11 cellular contexts compared by ENCODE assay signal in the genomic region with DNA sequence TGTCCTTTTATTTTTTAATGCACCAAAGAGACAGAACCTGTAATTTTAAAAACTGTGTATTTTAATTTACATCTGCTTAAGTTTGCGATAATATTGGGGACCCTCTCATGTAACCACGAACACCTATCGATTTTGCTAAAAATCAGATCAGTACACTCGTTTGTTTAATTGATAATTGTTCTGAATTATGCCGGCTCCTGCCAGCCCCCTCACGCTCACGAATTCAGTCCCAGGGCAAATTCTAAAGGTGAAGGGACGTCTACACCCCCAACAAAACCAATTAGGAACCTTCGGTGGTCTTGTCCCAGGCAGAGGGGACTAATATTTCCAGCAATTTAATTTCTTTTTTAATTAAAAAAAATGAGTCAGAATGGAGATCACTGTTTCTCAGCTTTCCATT. TPM values are rescaled to one million over a fixed set of nuclear protein-coding genes. Genes with fewer than 3 reads are reported as not detected.
A peak's percentile ranks its signal among the peaks of the same experiment; 100 is the strongest.
DNase-seq lines count a peak whose midpoint lies in the region; TF ChIP-seq lines count a peak whose summit lies in the region.
"Had no signal": no experiment of that assay in that cellular context is flagged by ENCODE, and none has a peak within 500 bp of the region (broad histone marks: within the 10 kb centered on the region; RNA-seq: fewer than 3 reads in every experiment).

No MANE protein-coding gene starts in this region.

- H3K4me1 Mint-ChIP-seq in CD8-positive, alpha-beta memory T cell = peaks cover 24 to 46% (median 33%) of the 10 kb centered on the region in 3 donors
- peaks cover 49% of the 10 kb centered on the region for H3K4me1 Mint-ChIP-seq in neural crest cell

- peak overlapping the region in 1 of 8 donors; percentile 14 for H3K27ac Mint-ChIP-seq in CD8-positive, alpha-beta memory T cell
- H3K27ac Mint-ChIP-seq in neural crest cell (ENCODE audit: unreplicated experiment) = peak overlapping the region; percentile 62

- no peaks in the 10 kb centered on the region for H3K9me3 ChIP-seq in CD8-positive, alpha-beta memory T cell (ENCODE audit: low read length)
- H3K9me3 ChIP-seq in SJSA1 (replicated peaks) (peaks cover 13% of the 10 kb centered on the region), esophagus muscularis mucosa (no peaks in the 10 kb centered on the region)
- H3K9me3 ChIP-seq: pancreas had no signal

- peaks cover 34 to 49% of the 10 kb centered on the region in 2 donors for H3K27me3 Mint-ChIP-seq in CD8-positive, alpha-beta memory T cell
- H3K27me3 Mint-ChIP-seq in neural crest cell (ENCODE audit: low read depth) = peaks cover 19% of the 10 kb centered on the region

- no peak overlapping the region for H3K4me3 ChIP-seq in CD8-positive, alpha-beta memory T cell (ENCODE audit: low read length)
- H3K4me3 ChIP-seq in SJSA1 = peak overlapping the region; percentile 95
- H3K4me3 ChIP-seq in esophagus muscularis mucosa = peak overlapping the region; percentile 78 to 90 (median 84)

- POLR2A ChIA-PET in CD8-positive, alpha-beta memory T cell (lab: Charles Lee) = no interaction called here

- peak overlapping the region; percentile 63 to 98 (median 73) for H3K4me3 Mint-ChIP-seq in CD8-positive, alpha-beta memory T cell
- H3K4me3 Mint-ChIP-seq in neural crest cell = peak overlapping the region; percentile 95

- no peaks in the 10 kb centered on the region for H3K36me3 Mint-ChIP-seq in CD8-positive, alpha-beta memory T cell
- peaks cover 11% of the 10 kb centered on the region for H3K36me3 Mint-ChIP-seq in neural crest cell (ENCODE audit: low read depth)

- TF ChIP-seq POLR2A in esophagus muscularis mucosa (IDR thresholded peaks at IDR 0.05; ENCODE audit: low read depth) = no peak

- DNase-seq in CD8-positive, alpha-beta memory T cell = no peak
- DNase-seq in SJSA1 (ENCODE audit: low read depth in 1 of 2, low spot score in 2 of 2) (no peak), esophagus muscularis mucosa (ENCODE audit: extremely low spot score) (no peak), neural crest cell (ENCODE audit: low read depth, low spot score) (no peak), epidermal melanocyte (ENCODE audit: insufficient read length, low spot score) (no peak), NCI-H345 treated with DMSO at 0.1 percent for 48 hours (lab: John Stamatoyannopoulos, UW; ENCODE audit: unreplicated experiment) (no peak), cardiac septum (ENCODE audit: low spot score) (no peak)
- DNase-seq in activated CD4-positive, alpha-beta T cell treated with anti-CD3 and anti-CD28 coated beads, Interleukin-2, amount 50 U/mL, for 4 hours = no peak
- DNase-seq: effector memory CD4-positive, alpha-beta T cell; GDM1 had no signal

- H3K4me1 ChIP-seq in CD8-positive, alpha-beta memory T cell (ENCODE audit: insufficient read depth, low read length) = peaks cover 39% of the 10 kb centered on the region
- peaks cover 54% of the 10 kb centered on the region for H3K4me1 ChIP-seq in SJSA1 (replicated peaks)
- H3K4me1 ChIP-seq in esophagus muscularis mucosa = peaks cover 60 to 87% (median 86%) of the 10 kb centered on the region in 4 donors

- no peaks in the 10 kb centered on the region for H3K36me3 ChIP-seq in CD8-positive, alpha-beta memory T cell (ENCODE audit: insufficient read depth, low read length)
- H3K36me3 ChIP-seq in SJSA1 (peaks cover 35% of the 10 kb centered on the region), esophagus muscularis mucosa (peaks cover 0 to 15% (median 0%) of the 10 kb centered on the region in 4 donors)
- H3K36me3 ChIP-seq: pancreas had no signal

- no peak overlapping the region for H3K27ac ChIP-seq in CD8-positive, alpha-beta memory T cell (ENCODE audit: low read depth, low read length)
- H3K27ac ChIP-seq in SJSA1 (peak overlapping the region; percentile 67), esophagus muscularis mucosa (replicated peaks in 1 of 4) (no peak overlapping the region)

- TF ChIP-seq CTCF in esophagus muscularis mucosa (IDR thresholded peaks at IDR 0.05) = no peak
- TF ChIP-seq CTCF in neural crest cell (conservative IDR thresholded peaks at IDR 0.05) = no peak

- H3K27me3 ChIP-seq in CD8-positive, alpha-beta memory T cell (ENCODE audit: insufficient read depth, low read length, poor library complexity, severe bottlenecking) = peaks cover 37% of the 10 kb centered on the region
- H3K27me3 ChIP-seq in SJSA1 (replicated peaks) (no peaks in the 10 kb centered on the region), esophagus muscularis mucosa (peaks cover 7 to 66% (median 17%) of the 10 kb centered on the region in 4 donors)

- 17% methylated on average over 9 of the region's 9 CpGs for WGBS in esophagus muscularis mucosa

- intact Hi-C loops in esophagus muscularis mucosa (cut with DNase I) (loop anchor here (5.0 to 10.0 kb wide), 4 partner anchors 143 to 508 kb away; partner anchors contain the start of gene MYEOV), cardiac septum (cut with DNase I) (loop anchor here (2.0 to 10.0 kb wide), 4 partner anchors 343 to 735 kb away; partner anchors contain the start of genes IGHMBP2, MRPL21 and SMIM38)

- TF ChIP-seq EP300 in esophagus muscularis mucosa (IDR thresholded peaks at IDR 0.05) = no peak

- CTCF ChIA-PET in CD8-positive, alpha-beta memory T cell (lab: Charles Lee) = no interaction called here

- H3K9me3 Mint-ChIP-seq in CD8-positive, alpha-beta memory T cell = no peaks in the 10 kb centered on the region
- H3K9me3 Mint-ChIP-seq in neural crest cell = no peaks in the 10 kb centered on the region

RNA-seq across cellular contexts. Expression of gene CCND1, which starts 1.1 kb away (rescaled TPM):
- 1 to 10 TPM; 2.8 to 3.8 TPM for total RNA-seq in CD8-positive, alpha-beta memory T cell
- 0.18 TPM for polyA plus RNA-seq in CD8-positive, alpha-beta memory T cell
- total RNA-seq in SJSA1 (2014; rRNA removed; shearing (Covaris generic)) = 579 and 793 TPM in 2 replicates
- 10 to 100 TPM; 54.4 to 92.7 (median 62.0) TPM for total RNA-seq in esophagus muscularis mucosa
- 344 and 350 TPM in 2 replicates for total RNA-seq in neural crest cell
- 258 TPM for total RNA-seq in cardiac septum

RNA-seq across cellular contexts. Expression of gene LTO1, which starts 35.3 kb away (rescaled TPM):
- 10 to 100 TPM; 24.8 to 25.0 TPM for total RNA-seq in CD8-positive, alpha-beta memory T cell
- 15.8 TPM for polyA plus RNA-seq in CD8-positive, alpha-beta memory T cell
- total RNA-seq in SJSA1 (2014; rRNA removed; shearing (Covaris generic)) = 54.7 and 78.1 TPM in 2 replicates
- total RNA-seq in esophagus muscularis mucosa (10 to 100 TPM; 12.2 to 18.6 (median 14.1) TPM), neural crest cell (24.7 and 26.6 TPM in 2 replicates), cardiac septum (11.8 TPM)

Comparison
In these comparisons a context has a peak if more than half of its experiments do, and no peak if none do; other contexts are left out.
1. RNA of gene CCND1, which starts 1.1 kb away (total RNA-seq): 579 to 793 TPM in SJSA1, 344 to 350 TPM in neural crest cell, 258 TPM in cardiac septum (single experiment) and 54.4 to 92.7 TPM in esophagus muscularis mucosa; 2.8 to 3.8 TPM in CD8-positive, alpha-beta memory T cell; every median in the first group is over 10 times any median in the second.